In the genomic region with DNA sequence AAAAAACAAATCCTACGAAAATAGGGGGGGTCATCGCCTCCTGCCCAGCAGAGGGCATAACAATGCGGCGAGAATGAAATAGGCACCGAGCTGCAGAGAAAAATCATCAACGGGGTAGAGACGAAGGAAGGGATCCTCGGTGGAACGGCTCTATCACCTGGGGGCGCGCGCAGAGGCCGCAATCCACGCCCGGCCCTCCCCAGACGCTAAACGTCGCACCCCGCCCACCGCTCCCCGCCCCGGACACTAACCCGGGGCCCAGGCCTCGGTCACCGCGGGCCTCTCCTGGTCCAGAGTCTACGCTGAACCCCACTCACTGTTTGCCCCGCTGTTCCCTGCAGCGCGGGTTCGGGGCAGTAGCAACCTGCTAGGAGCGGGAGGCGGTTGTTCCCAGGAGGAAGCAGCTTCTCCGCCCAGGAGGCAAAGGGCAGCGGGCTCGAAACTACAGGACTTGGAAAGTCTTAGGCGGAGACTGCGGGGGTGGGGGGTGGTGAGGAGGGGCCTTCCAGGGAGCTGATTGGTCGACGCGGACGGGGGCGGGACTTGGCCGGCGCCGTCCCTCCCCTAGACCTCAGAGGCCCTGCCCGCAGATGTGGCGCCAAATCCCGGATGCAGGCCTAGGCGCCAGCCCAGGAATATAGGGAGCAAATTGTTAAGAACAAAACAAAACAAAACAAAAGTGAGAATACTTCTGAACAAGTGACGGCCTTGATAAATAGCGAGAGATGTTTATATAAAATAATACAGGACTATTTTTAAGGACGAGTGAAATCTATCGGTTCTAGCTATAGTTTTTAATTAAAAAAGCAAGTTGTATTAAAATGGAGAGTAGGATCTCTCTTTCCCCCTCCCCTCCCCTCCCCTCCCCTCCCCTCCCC, we compare ENCODE assay signal across 1 cellular context.
TF ChIP-seq lines count a peak whose summit lies in the region.

A gene with protein sequence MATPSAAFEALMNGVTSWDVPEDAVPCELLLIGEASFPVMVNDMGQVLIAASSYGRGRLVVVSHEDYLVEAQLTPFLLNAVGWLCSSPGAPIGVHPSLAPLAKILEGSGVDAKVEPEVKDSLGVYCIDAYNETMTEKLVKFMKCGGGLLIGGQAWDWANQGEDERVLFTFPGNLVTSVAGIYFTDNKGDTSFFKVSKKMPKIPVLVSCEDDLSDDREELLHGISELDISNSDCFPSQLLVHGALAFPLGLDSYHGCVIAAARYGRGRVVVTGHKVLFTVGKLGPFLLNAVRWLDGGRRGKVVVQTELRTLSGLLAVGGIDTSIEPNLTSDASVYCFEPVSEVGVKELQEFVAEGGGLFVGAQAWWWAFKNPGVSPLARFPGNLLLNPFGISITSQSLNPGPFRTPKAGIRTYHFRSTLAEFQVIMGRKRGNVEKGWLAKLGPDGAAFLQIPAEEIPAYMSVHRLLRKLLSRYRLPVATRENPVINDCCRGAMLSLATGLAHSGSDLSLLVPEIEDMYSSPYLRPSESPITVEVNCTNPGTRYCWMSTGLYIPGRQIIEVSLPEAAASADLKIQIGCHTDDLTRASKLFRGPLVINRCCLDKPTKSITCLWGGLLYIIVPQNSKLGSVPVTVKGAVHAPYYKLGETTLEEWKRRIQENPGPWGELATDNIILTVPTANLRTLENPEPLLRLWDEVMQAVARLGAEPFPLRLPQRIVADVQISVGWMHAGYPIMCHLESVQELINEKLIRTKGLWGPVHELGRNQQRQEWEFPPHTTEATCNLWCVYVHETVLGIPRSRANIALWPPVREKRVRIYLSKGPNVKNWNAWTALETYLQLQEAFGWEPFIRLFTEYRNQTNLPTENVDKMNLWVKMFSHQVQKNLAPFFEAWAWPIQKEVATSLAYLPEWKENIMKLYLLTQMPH (minus strand): TSS at position 467 of the 878 bp plus-strand sequence. CDS start 25,568 bp downstream, outside the sequence.

TF ChIP-seq in HepG2, 621 proteins besides CTCF, POLR2A, EP300 and RAD21 (continued from another document):
- TF ChIP-seq, protein P1, sequence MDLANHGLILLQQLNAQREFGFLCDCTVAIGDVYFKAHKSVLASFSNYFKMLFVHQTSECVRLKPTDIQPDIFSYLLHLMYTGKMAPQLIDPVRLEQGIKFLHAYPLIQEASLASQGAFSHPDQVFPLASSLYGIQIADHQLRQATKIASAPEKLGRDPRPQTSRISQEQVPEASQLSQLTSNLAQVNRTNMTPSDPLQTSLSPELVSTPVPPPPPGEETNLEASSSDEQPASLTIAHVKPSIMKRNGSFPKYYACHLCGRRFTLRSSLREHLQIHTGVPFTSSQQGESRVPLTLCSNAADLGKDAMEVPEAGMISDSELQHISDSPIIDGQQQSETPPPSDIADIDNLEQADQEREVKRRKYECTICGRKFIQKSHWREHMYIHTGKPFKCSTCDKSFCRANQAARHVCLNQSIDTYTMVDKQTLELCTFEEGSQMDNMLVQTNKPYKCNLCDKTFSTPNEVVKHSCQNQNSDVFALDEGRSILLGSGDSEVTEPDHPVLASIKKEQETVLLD (CRISPR knock-in tag; IDR thresholded peaks at IDR 0.05; ENCODE audit: low read depth) = 0 out of 2 replicates have a peak, but pooled peaks have one; percentile 52
- TF ChIP-seq NFYB (CRISPR knock-in tag; IDR thresholded peaks at IDR 0.05) = peak; percentile 65
- TF ChIP-seq, protein P2, sequence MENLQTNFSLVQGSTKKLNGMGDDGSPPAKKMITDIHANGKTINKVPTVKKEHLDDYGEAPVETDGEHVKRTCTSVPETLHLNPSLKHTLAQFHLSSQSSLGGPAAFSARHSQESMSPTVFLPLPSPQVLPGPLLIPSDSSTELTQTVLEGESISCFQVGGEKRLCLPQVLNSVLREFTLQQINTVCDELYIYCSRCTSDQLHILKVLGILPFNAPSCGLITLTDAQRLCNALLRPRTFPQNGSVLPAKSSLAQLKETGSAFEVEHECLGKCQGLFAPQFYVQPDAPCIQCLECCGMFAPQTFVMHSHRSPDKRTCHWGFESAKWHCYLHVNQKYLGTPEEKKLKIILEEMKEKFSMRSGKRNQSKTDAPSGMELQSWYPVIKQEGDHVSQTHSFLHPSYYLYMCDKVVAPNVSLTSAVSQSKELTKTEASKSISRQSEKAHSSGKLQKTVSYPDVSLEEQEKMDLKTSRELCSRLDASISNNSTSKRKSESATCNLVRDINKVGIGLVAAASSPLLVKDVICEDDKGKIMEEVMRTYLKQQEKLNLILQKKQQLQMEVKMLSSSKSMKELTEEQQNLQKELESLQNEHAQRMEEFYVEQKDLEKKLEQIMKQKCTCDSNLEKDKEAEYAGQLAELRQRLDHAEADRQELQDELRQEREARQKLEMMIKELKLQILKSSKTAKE (CRISPR knock-in tag; IDR thresholded peaks at IDR 0.05; ENCODE audit: borderline replicate concordance) = peak; percentile 39; the same call in 1 of the 2 replicates
- no peak for TF ChIP-seq ZSCAN20 (CRISPR knock-in tag; IDR thresholded peaks at IDR 0.05; ENCODE audit: borderline replicate concordance)
- TF ChIP-seq PPARG (CRISPR knock-in tag; conservative IDR thresholded peaks at IDR 0.05) = peak; percentile 67
- no peak for TF ChIP-seq GPN1 (CRISPR knock-in tag; IDR thresholded peaks at IDR 0.05; ENCODE audit: borderline replicate concordance)
- no peak; the same call in 1 of the 2 replicates for TF ChIP-seq JUND (CRISPR knock-in tag; IDR thresholded peaks at IDR 0.05)
TF ChIP-seq in HepG2: peak in this region for 289.
